Comparison of ENCODE assay signal across 14 cellular contexts in the genomic region with DNA sequence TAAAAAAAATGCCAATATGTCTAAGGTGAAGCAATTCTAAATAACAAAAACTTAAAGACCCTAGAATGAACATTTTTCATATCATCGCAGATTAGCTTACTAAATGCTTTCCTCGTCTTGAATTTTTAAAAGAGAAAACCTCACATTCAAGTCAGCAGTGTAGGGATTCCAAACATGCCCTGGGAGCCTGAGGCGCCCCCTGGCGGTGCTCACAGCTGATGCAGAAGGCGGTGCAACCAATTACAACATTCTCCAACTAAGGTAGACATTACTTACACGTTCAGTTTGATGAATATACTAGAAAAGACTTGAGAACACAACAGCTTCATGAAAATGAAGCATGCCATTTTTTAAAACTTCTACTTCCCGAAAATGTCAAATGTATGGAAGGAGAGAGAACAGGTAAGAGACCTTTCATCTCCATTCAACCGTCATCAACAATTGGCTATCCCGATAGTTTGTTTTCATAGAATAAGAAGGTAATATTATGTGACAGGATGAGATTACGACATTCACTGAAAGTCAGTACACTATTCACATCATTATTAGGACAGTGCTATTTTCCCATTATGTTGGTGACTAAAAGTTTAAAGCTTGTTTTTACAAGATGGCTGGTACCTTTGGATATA.
A peak's percentile ranks its signal among the peaks of the same experiment; 100 is the strongest.
DNase-seq lines count a peak whose midpoint lies in the region; ATAC-seq, FAIRE-seq and TF ChIP-seq lines count a peak whose summit lies in the region.
"Had no signal": no experiment of that assay in that cellular context is flagged by ENCODE, and none has a peak within 500 bp of the region (broad histone marks: within the 10 kb centered on the region; RNA-seq: fewer than 3 reads in every experiment).

No MANE protein-coding gene starts in this region.

- TF ChIP-seq CTCF in mammary epithelial cell (conservative IDR thresholded peaks at IDR 0.05 in 1 of 2, IDR thresholded peaks at IDR 0.05 in 1 of 2; ENCODE audit: extremely low read depth in 1 of 2, insufficient read depth in 1 of 2, low read depth in 1 of 2, low read length in 2 of 2) = peak; percentile 26 to 37
- TF ChIP-seq CTCF in MCF 10A (IDR thresholded peaks at IDR 0.05; ENCODE audit: unreplicated experiment) = no peak
- TF ChIP-seq CTCF in bronchial epithelial cell (IDR thresholded peaks at IDR 0.05; ENCODE audit: insufficient read depth, low read length, severe bottlenecking) = peak; percentile 19
- peak in 1 of 3 experiments; percentile 28 for TF ChIP-seq CTCF in testis (IDR thresholded peaks at IDR 0.05)
- no peak for TF ChIP-seq CTCF in transverse colon (IDR thresholded peaks at IDR 0.05)

- intact Hi-C loops in mammary epithelial cell (cut with micrococcal nuclease) = no loop called here
- intact Hi-C loops in MCF 10A (cut with micrococcal nuclease) = no loop called here
- intact Hi-C loops in testis (cut with DNase I; ENCODE audit: low total_unique reads) = no loop called here
- intact Hi-C loops in transverse colon (cut with DNase I; ENCODE audit: low total_unique reads) = no loop called here

- no peak for TF ChIP-seq EP300 in transverse colon (IDR thresholded peaks at IDR 0.05; ENCODE audit: low read depth)

- BruUV-seq in mammary epithelial cell (replicated peaks; lab: Mats Ljungman, UMichigan) (no TSS peak), MCF 10A (replicated peaks; lab: Mats Ljungman, UMichigan) (no TSS peak)

- H3K27ac ChIP-seq in mammary epithelial cell (ENCODE audit: insufficient read depth, low read depth, low read length) (no peak overlapping the region), testis (no peak overlapping the region), transverse colon (no peak overlapping the region)

- no peaks in the 10 kb centered on the region for H3K4me1 Mint-ChIP-seq in MCF 10A (ENCODE audit: insufficient read depth, unreplicated experiment)
- H3K4me1 Mint-ChIP-seq: stimulated activated memory B cell treated with anti-CD40 and anti-IgM and Interleukin-4, amounts not matched to agents 10 μg/mL and 1 μg/mL and 100 μg/mL, for 72 hours had no signal

- TF ChIP-seq POLR2A in testis (IDR thresholded peaks at IDR 0.05) (no peak), transverse colon (IDR thresholded peaks at IDR 0.05) (no peak)

- no peaks in the 10 kb centered on the region for H4K20me1 ChIP-seq in mammary epithelial cell (ENCODE audit: insufficient read depth, low read length)

- H3K27me3 ChIP-seq in mammary epithelial cell (ENCODE audit: insufficient read depth, low read length) = no peaks in the 10 kb centered on the region
- H3K27me3 ChIP-seq in bronchial epithelial cell (ENCODE audit: control insufficient read depth, insufficient read depth, low read length) = no peaks in the 10 kb centered on the region
- H3K27me3 ChIP-seq in testis = no peaks in the 10 kb centered on the region
- H3K27me3 ChIP-seq in transverse colon = no peaks in the 10 kb centered on the region

- H3K36me3 ChIP-seq in mammary epithelial cell (ENCODE audit: insufficient read depth, low read length) (no peaks in the 10 kb centered on the region), bronchial epithelial cell (ENCODE audit: control insufficient read depth, insufficient read depth, low read length) (no peaks in the 10 kb centered on the region), testis (ENCODE audit: low read depth, missing control alignments) (no peaks in the 10 kb centered on the region), transverse colon (no peaks in the 10 kb centered on the region)

- CTCF ChIA-PET in mammary epithelial cell (lab: Charles Lee; ENCODE audit: low non-redundant PET) = interaction anchor here (0.5 to 0.7 kb wide), 2 partner anchors 53 to 58 kb away, joined by 3 read pairs; no protein-coding TSS in a partner anchor
- CTCF ChIA-PET in MCF 10A (lab: Yijun Ruan, JAX) = interaction anchor here (0.6 to 1.2 kb wide), 2 partner anchors 8 to 35 kb away, joined by 3 read pairs; no protein-coding TSS in a partner anchor

- H3K36me3 Mint-ChIP-seq in MCF 10A (ENCODE audit: insufficient read depth, unreplicated experiment) = no peaks in the 10 kb centered on the region
- H3K36me3 Mint-ChIP-seq: CD4-positive, CD25-positive, alpha-beta regulatory T cell; stimulated activated memory B cell treated with anti-CD40 and anti-IgM and Interleukin-4, amounts not matched to agents 10 μg/mL and 1 μg/mL and 100 μg/mL, for 72 hours had no signal

- no peak overlapping the region for H3K4me3 ChIP-seq in mammary epithelial cell (replicated peaks in 1 of 3; ENCODE audit: insufficient read depth in 1 of 3, low read depth in 2 of 3, low read length in 3 of 3)
- H3K4me3 ChIP-seq in bronchial epithelial cell (ENCODE audit: low read depth, low read length) = no peak overlapping the region
- no peak overlapping the region for H3K4me3 ChIP-seq in testis
- H3K4me3 ChIP-seq in transverse colon = no peak overlapping the region

- no peaks in the 10 kb centered on the region for H3K9me3 Mint-ChIP-seq in MCF 10A (ENCODE audit: unreplicated experiment)
- H3K9me3 Mint-ChIP-seq: stimulated activated memory B cell treated with anti-CD40 and anti-IgM and Interleukin-4, amounts not matched to agents 10 μg/mL and 1 μg/mL and 100 μg/mL, for 72 hours had no signal

- in situ Hi-C loops in mammary epithelial cell (cut with MboI; ENCODE audit: low sequenced_read_pairs in 2 of 2) (no loop called here), KBM-7 (cut with MboI; ENCODE audit: low pct_unique_long_range_greater_than_20kb, low sequenced_read_pairs) (no loop called here), transverse colon (cut with MboI; ENCODE audit: low pct_ligation_motif_present in 1 of 4, low pct_unique_long_range_greater_than_20kb in 1 of 4, low sequenced_read_pairs in 3 of 4) (no loop called here)

- no peak for DNase-seq in mammary epithelial cell
- DNase-seq in MCF 10A (ENCODE audit: unreplicated experiment) = no peak
- DNase-seq in KBM-7 = peak; percentile 42
- no peak for DNase-seq in bronchial epithelial cell (ENCODE audit: low read depth)
- DNase-seq in testis = peak; percentile 41
- DNase-seq in transverse colon = no peak
- DNase-seq: activated CD4-positive, alpha-beta T cell treated with anti-CD3 and anti-CD28 coated beads, Interleukin-2, amount 50 U/mL, for 4 hours; CD4-positive, CD25-positive, alpha-beta regulatory T cell; effector memory CD4-positive, alpha-beta T cell; NCI-H1105; SHP77 treated with DMSO at 0.1 percent for 48 hours had no signal

- dilution Hi-C loops in mammary epithelial cell (cut with HindIII; ENCODE audit: low sequenced_read_pairs) = no loop called here

- H3K9me3 ChIP-seq in mammary epithelial cell (replicated peaks; ENCODE audit: insufficient read depth, low read length) (peaks cover 4% of the 10 kb centered on the region), testis (no peaks in the 10 kb centered on the region), transverse colon (no peaks in the 10 kb centered on the region)

- no peak overlapping the region for H3K27ac Mint-ChIP-seq in MCF 10A (ENCODE audit: low read depth, unreplicated experiment)
- H3K27ac Mint-ChIP-seq: CD4-positive, CD25-positive, alpha-beta regulatory T cell; stimulated activated memory B cell treated with anti-CD40 and anti-IgM and Interleukin-4, amounts not matched to agents 10 μg/mL and 1 μg/mL and 100 μg/mL, for 72 hours had no signal

- H2AFZ ChIP-seq in mammary epithelial cell (ENCODE audit: low read depth, low read length) = no peak overlapping the region

- H3K9ac ChIP-seq in mammary epithelial cell (ENCODE audit: insufficient read depth, low read length) = no peak overlapping the region

- POLR2A ChIA-PET in MCF 10A (lab: Yijun Ruan, JAX) = no interaction called here

- no peaks in the 10 kb centered on the region for H3K79me2 ChIP-seq in mammary epithelial cell (ENCODE audit: insufficient read depth, low read length)

- no peak for ATAC-seq in HG03457 (IDR thresholded peaks at IDR 0.05; ENCODE audit: unreplicated experiment)
- ATAC-seq in GM21381 (IDR thresholded peaks at IDR 0.05; ENCODE audit: unreplicated experiment) = no peak
- ATAC-seq: stimulated activated memory B cell treated with anti-CD40 and anti-IgM and Interleukin-4, amounts not matched to agents 10 μg/mL and 1 μg/mL and 100 μg/mL, for 72 hours had no signal

- WGBS in mammary epithelial cell (ENCODE audit: low coverage, missing lambda C conversion rate) = 50% methylated on average over 10 of the region's 10 CpGs
- 68 to 73% methylated on average over 10 of the region's 10 CpGs for WGBS in testis, 2 donors
- whole genome bisulfite sequencing in transverse colon (ENCODE audit: low coverage in 1 of 2), 2 donors = 67 to 70% methylated on average over 10 of the region's 10 CpGs

- no peaks in the 10 kb centered on the region for H3K27me3 Mint-ChIP-seq in MCF 10A (ENCODE audit: insufficient read depth, unreplicated experiment)
- H3K27me3 Mint-ChIP-seq: CD4-positive, CD25-positive, alpha-beta regulatory T cell; stimulated activated memory B cell treated with anti-CD40 and anti-IgM and Interleukin-4, amounts not matched to agents 10 μg/mL and 1 μg/mL and 100 μg/mL, for 72 hours had no signal

- H3K4me1 ChIP-seq in mammary epithelial cell (ENCODE audit: insufficient read depth, low read length) (no peaks in the 10 kb centered on the region), testis (no peaks in the 10 kb centered on the region), transverse colon (no peaks in the 10 kb centered on the region)

- H3K4me3 Mint-ChIP-seq in MCF 10A (ENCODE audit: unreplicated experiment) = no peak overlapping the region
- H3K4me3 Mint-ChIP-seq: CD4-positive, CD25-positive, alpha-beta regulatory T cell; stimulated activated memory B cell treated with anti-CD40 and anti-IgM and Interleukin-4, amounts not matched to agents 10 μg/mL and 1 μg/mL and 100 μg/mL, for 72 hours had no signal

- no peak overlapping the region for H3K4me2 ChIP-seq in mammary epithelial cell (ENCODE audit: insufficient read depth, low read depth, low read length)

- no peak for FAIRE-seq in bronchial epithelial cell (lab: Jason Lieb, UNC)

Comparison
In these comparisons a context has a peak if more than half of its experiments do, and no peak if none do; other contexts are left out.
1. CTCF ChIP-seq: peak in mammary epithelial cell (2 of 2) and bronchial epithelial cell (single experiment); none in MCF 10A (single experiment) and transverse colon (0 of 5).
2. DNase-seq: peak in KBM-7 (single experiment) and testis (single experiment); none in mammary epithelial cell (single experiment), MCF 10A (single experiment), bronchial epithelial cell (single experiment) and transverse colon (single experiment).